Comparison of ENCODE assay signal across 11 cellular contexts in the genomic region with DNA sequence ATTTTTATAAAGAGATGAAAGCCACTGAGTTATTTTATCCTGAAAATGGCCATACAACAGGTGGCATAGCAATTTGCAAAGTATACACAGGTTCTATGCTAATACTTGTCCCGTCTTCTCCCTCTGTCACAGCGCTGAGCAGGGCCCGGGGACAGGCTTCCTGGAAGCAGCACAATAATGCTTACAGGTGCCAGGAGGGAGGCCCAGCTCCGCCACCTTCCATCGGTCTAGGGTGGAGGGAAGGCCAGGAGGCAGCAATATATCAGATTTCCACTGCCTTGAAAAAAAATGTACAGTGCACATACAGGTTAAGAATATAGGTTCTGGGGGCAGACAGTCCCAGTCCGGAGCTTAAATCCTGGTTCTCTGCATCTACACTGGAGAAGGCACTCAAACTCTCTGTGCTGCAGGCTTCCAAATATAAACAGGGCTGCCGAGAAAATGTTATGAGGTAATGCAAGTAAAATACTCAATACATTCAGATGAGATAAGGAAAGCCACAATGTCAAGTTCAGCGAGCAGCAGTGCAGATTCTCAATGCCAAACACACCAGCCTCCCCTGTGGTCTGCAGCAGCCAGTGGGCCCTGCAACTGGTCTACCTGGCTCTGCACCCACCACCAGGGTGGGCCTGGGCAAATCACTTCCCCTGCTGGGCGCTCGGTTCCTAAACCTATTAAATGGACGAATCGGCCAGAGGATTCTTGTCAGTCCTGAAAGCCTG.
DNase-seq lines count a peak whose midpoint lies in the region; ATAC-seq and TF ChIP-seq lines count a peak whose summit lies in the region.
"Had no signal": no experiment of that assay in that cellular context is flagged by ENCODE, and none has a peak within 500 bp of the region (broad histone marks: within the 10 kb centered on the region; RNA-seq: fewer than 3 reads in every experiment).

No MANE protein-coding gene starts in this region.

- in situ Hi-C loops in ACHN (cut with HindIII; ENCODE audit: low pct_ligation_motif_present, low pct_unique_long_range_greater_than_20kb, low sequenced_read_pairs) = no loop called here
- in situ Hi-C loops in KBM-7 (cut with MboI; ENCODE audit: low pct_unique_long_range_greater_than_20kb, low sequenced_read_pairs) = no loop called here

- no peaks in the 10 kb centered on the region for H3K36me3 ChIP-seq in KOPT-K1 (ENCODE audit: insufficient read depth, low read length)
- H3K36me3 ChIP-seq in body of pancreas (replicated peaks in 1 of 2; ENCODE audit: insufficient read depth in 1 of 2, low read depth in 2 of 2) = no peaks in the 10 kb centered on the region
- H3K36me3 ChIP-seq in Caco-2 (ENCODE audit: control insufficient read depth, insufficient read depth, low read length) = no peaks in the 10 kb centered on the region

- DNase-seq in ACHN (peak; percentile 32), body of pancreas (peak in 1 of 4 donors; percentile 19), left colon (no peak), Caco-2 (no peak), KBM-7 (no peak)
- no peak for DNase-seq in activated CD4-positive, alpha-beta memory T cell treated with anti-CD3 and anti-CD28 coated beads, Interleukin-2, amount 10 ng/mL, durations not matched to agents 7 days and 5 days
- DNase-seq: activated CD8-positive, alpha-beta T cell treated with anti-CD3 and anti-CD28 coated beads, Interleukin-2, amount 10 ng/mL, durations not matched to agents 7 days and 5 days had no signal

- ATAC-seq in body of pancreas (peak; percentile 34), left colon (peak; percentile 30), GM21360 (IDR thresholded peaks at IDR 0.05; ENCODE audit: unreplicated experiment) (no peak)
- ATAC-seq: activated CD8-positive, alpha-beta T cell treated with anti-CD3 and anti-CD28 coated beads, Interleukin-2, amount 10 ng/mL, durations not matched to agents 7 days and 5 days had no signal

- no peak for TF ChIP-seq POLR2A in body of pancreas (IDR thresholded peaks at IDR 0.05)

- H3K9me3 ChIP-seq in KOPT-K1 (ENCODE audit: insufficient read depth, low read length, poor library complexity, severe bottlenecking) (no peaks in the 10 kb centered on the region), body of pancreas (no peaks in the 10 kb centered on the region), Caco-2 (no peaks in the 10 kb centered on the region)

- peaks cover 21% of the 10 kb centered on the region for H3K4me1 Mint-ChIP-seq in Caco-2 (ENCODE audit: low read depth, unreplicated experiment)
- no peaks in the 10 kb centered on the region for H3K4me1 Mint-ChIP-seq in activated CD4-positive, alpha-beta memory T cell treated with anti-CD3 and anti-CD28 coated beads, Interleukin-2, amount 10 ng/mL, durations not matched to agents 7 days and 5 days

- BruUV-seq in Caco-2 (replicated peaks; lab: Mats Ljungman, UMichigan) = no TSS peak

- peaks cover 20% of the 10 kb centered on the region for H3K4me1 ChIP-seq in body of pancreas
- peaks cover 16% of the 10 kb centered on the region for H3K4me1 ChIP-seq in Caco-2

- no peaks in the 10 kb centered on the region for H3K36me3 Mint-ChIP-seq in Caco-2 (ENCODE audit: insufficient read depth, unreplicated experiment)
- H3K36me3 Mint-ChIP-seq in activated CD4-positive, alpha-beta memory T cell treated with anti-CD3 and anti-CD28 coated beads, Interleukin-2, amount 10 ng/mL, durations not matched to agents 7 days and 5 days (ENCODE audit: low read depth) = no peaks in the 10 kb centered on the region
- H3K36me3 Mint-ChIP-seq: activated naive CD8-positive, alpha-beta T cell had no signal

- H3K9me3 Mint-ChIP-seq in Caco-2 (ENCODE audit: unreplicated experiment) = no peaks in the 10 kb centered on the region
- H3K9me3 Mint-ChIP-seq in activated CD4-positive, alpha-beta memory T cell treated with anti-CD3 and anti-CD28 coated beads, Interleukin-2, amount 10 ng/mL, durations not matched to agents 7 days and 5 days = no peaks in the 10 kb centered on the region

- intact Hi-C loops in body of pancreas (cut with DNase I) (no loop called here), left colon (cut with DNase I, micrococcal nuclease) (no loop called here), Caco-2 (cut with micrococcal nuclease; ENCODE audit: unreplicated experiment) (no loop called here)

- POLR2A ChIA-PET in Caco-2 (lab: Charles Lee) = no interaction called here
- POLR2A ChIA-PET in activated CD4-positive, alpha-beta memory T cell treated with anti-CD3 and anti-CD28 coated beads, Interleukin-2, amount 10 ng/mL, durations not matched to agents 7 days and 5 days (lab: Charles Lee) = no interaction called here

- no peaks in the 10 kb centered on the region for H3K27me3 Mint-ChIP-seq in Caco-2 (ENCODE audit: insufficient read depth, unreplicated experiment)
- H3K27me3 Mint-ChIP-seq in activated CD4-positive, alpha-beta memory T cell treated with anti-CD3 and anti-CD28 coated beads, Interleukin-2, amount 10 ng/mL, durations not matched to agents 7 days and 5 days = no peaks in the 10 kb centered on the region
- H3K27me3 Mint-ChIP-seq: activated naive CD8-positive, alpha-beta T cell had no signal

- no peak overlapping the region for H3K27ac Mint-ChIP-seq in Caco-2 (ENCODE audit: unreplicated experiment)
- no peak overlapping the region for H3K27ac Mint-ChIP-seq in activated CD4-positive, alpha-beta memory T cell treated with anti-CD3 and anti-CD28 coated beads, Interleukin-2, amount 10 ng/mL, durations not matched to agents 7 days and 5 days
- H3K27ac Mint-ChIP-seq: activated CD8-positive, alpha-beta T cell treated with anti-CD3 and anti-CD28 coated beads, Interleukin-2, amount 10 ng/mL, durations not matched to agents 7 days and 5 days had no signal

- H3K27me3 ChIP-seq in body of pancreas (no peaks in the 10 kb centered on the region), Caco-2 (replicated peaks; ENCODE audit: control insufficient read depth, insufficient read depth, low read length) (no peaks in the 10 kb centered on the region)

- H3K27ac ChIP-seq in KOPT-K1 (ENCODE audit: low read depth, low read length, poor library complexity, severe bottlenecking) (peak overlapping the region; percentile 47), body of pancreas (peak overlapping the region in 3 of 4 donors; percentile 61 to 70 (median 62))
- H3K27ac ChIP-seq: skin epidermis had no signal

- CTCF ChIA-PET in Caco-2 (lab: Charles Lee) = no interaction called here
- CTCF ChIA-PET in activated CD4-positive, alpha-beta memory T cell treated with anti-CD3 and anti-CD28 coated beads, Interleukin-2, amount 10 ng/mL, durations not matched to agents 7 days and 5 days (lab: Charles Lee) = no interaction called here

- no peak overlapping the region for H3K4me3 Mint-ChIP-seq in Caco-2 (ENCODE audit: unreplicated experiment)
- H3K4me3 Mint-ChIP-seq in activated CD4-positive, alpha-beta memory T cell treated with anti-CD3 and anti-CD28 coated beads, Interleukin-2, amount 10 ng/mL, durations not matched to agents 7 days and 5 days = no peak overlapping the region
- H3K4me3 Mint-ChIP-seq: activated CD8-positive, alpha-beta T cell treated with anti-CD3 and anti-CD28 coated beads, Interleukin-2, amount 10 ng/mL, durations not matched to agents 7 days and 5 days; activated naive CD8-positive, alpha-beta T cell had no signal

- H3K4me3 ChIP-seq in body of pancreas (no peak overlapping the region), Caco-2 (ENCODE audit: low read depth, low read length) (no peak overlapping the region)
- H3K4me3 ChIP-seq: skin epidermis had no signal

- 60 to 61% methylated on average over 8 to 12 of the region's 12 CpGs for WGBS in body of pancreas, 2 donors

- TF ChIP-seq CTCF in body of pancreas (IDR thresholded peaks at IDR 0.05) (no peak), Caco-2 (IDR thresholded peaks at IDR 0.05; ENCODE audit: insufficient read depth in 1 of 2, low read depth in 1 of 2, low read length in 1 of 2, severe bottlenecking in 1 of 2, unreplicated experiment in 1 of 2) (no peak)
